In genomic region chr17:65041518-65041917, GRCh38 we compare ENCODE assay signal across 1 cellular context.
TF ChIP-seq lines count a peak whose summit lies in the region.

No MANE protein-coding gene starts in this region.

TF ChIP-seq in SK-N-SH treated with all-trans-retinoic acid at 6 μM for 48 hours, 23 proteins besides CTCF, POLR2A, EP300 and RAD21 (continued from another document):
- no peak for TF ChIP-seq POU6F1 (CRISPR knock-in tag; IDR thresholded peaks at IDR 0.05; ENCODE audit: borderline replicate concordance, low read depth)
- TF ChIP-seq PPARA (CRISPR knock-in tag; IDR thresholded peaks at IDR 0.05; ENCODE audit: borderline replicate concordance), result no peak
- TF ChIP-seq ESRRG (CRISPR knock-in tag; IDR thresholded peaks at IDR 0.05), result no peak
- no peak for TF ChIP-seq CSDC2 (CRISPR knock-in tag; IDR thresholded peaks at IDR 0.05)
- no peak for TF ChIP-seq ZNF8 (CRISPR knock-in tag; IDR thresholded peaks at IDR 0.05)
- TF ChIP-seq ISL1 (CRISPR knock-in tag; IDR thresholded peaks at IDR 0.05), result no peak
- TF ChIP-seq ZFP30 (CRISPR knock-in tag; IDR thresholded peaks at IDR 0.05), result no peak
- no peak for TF ChIP-seq BACH2 (CRISPR knock-in tag; IDR thresholded peaks at IDR 0.05; ENCODE audit: borderline replicate concordance)
- no peak for TF ChIP-seq ZNF565 (CRISPR knock-in tag; conservative IDR thresholded peaks at IDR 0.05; ENCODE audit: low read depth)
- TF ChIP-seq ZFP3 (CRISPR knock-in tag; IDR thresholded peaks at IDR 0.05), result no peak
- no peak for TF ChIP-seq TSHZ2 (CRISPR knock-in tag; IDR thresholded peaks at IDR 0.05)
- TF ChIP-seq SNAI2 (CRISPR knock-in tag; IDR thresholded peaks at IDR 0.05), result no peak
- no peak for TF ChIP-seq ARNTL (CRISPR knock-in tag; IDR thresholded peaks at IDR 0.05; ENCODE audit: borderline replicate concordance, low read depth)
- TF ChIP-seq GLIS3 (CRISPR knock-in tag; IDR thresholded peaks at IDR 0.05), result no peak
- TF ChIP-seq ZNF70 (CRISPR knock-in tag; IDR thresholded peaks at IDR 0.05), result no peak
- TF ChIP-seq RARB (CRISPR knock-in tag; IDR thresholded peaks at IDR 0.05), result no peak
